In the genomic region with DNA sequence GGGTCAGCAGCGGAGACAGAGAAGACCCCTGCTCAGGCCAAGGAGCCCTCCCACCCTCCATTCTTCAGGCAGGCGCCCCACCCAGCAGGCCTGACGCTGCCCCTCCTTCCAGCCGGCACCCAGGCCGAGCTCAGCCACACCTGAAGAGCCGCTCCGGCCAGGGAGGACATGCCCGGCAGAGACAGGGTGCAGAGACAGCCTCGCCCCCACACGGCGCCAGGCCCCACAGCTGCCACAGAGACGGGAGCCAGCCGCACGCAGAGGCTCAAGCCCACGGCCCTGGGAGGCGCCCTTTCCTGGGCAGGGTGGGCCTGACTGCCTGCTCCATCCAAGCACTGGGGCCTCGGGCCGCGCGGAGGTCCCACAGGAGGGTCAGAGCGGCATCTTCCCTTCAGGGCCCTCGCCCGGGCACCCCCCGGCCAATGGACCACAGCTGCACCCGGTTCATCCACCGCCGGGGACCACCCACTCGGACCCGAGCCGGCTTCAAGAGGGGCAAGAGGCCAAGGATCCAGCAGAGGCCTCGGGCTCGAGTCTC, we compare ENCODE assay signal across 28 cellular contexts. TPM values are rescaled to one million over a fixed set of nuclear protein-coding genes. Genes with fewer than 3 reads are reported as not detected.
A peak's percentile ranks its signal among the peaks of the same experiment; 100 is the strongest.
DNase-seq lines count a peak whose midpoint lies in the region; ATAC-seq and TF ChIP-seq lines count a peak whose summit lies in the region.
"Had no signal": no experiment of that assay in that cellular context is flagged by ENCODE, and none has a peak within 500 bp of the region (broad histone marks: within the 10 kb centered on the region; RNA-seq: fewer than 3 reads in every experiment).

No MANE protein-coding gene starts in this region.

- no peaks in the 10 kb centered on the region for H3K9me3 Mint-ChIP-seq in nephron progenitor cell
- H3K9me3 Mint-ChIP-seq: activated CD4-positive, alpha-beta T cell treated with anti-CD3 and anti-CD28 coated beads, Interleukin-2, amount 10 ng/mL, durations not matched to agents 24 days and 14 days; activated T-cell treated with anti-CD3 and anti-CD28 coated beads, Interleukin-2, amount 50 U/mL, for 4 hours; GM23338; memory B cell had no signal

- peaks cover 23 to 96% (median 90%) of the 10 kb centered on the region in 10 experiments; a peak in 19 of 20 replicates for H3K4me1 ChIP-seq in BLaER1 treated with 17β-estradiol and CSF1 and Interleukin-3, amounts not matched to agents 10 nM and 100 nM
- H3K4me1 ChIP-seq in RWPE2 (ENCODE audit: insufficient read depth, poor library complexity, severe bottlenecking) (no peaks in the 10 kb centered on the region), left ventricle myocardium inferior (peaks cover 14% of the 10 kb centered on the region)
- H3K4me1 ChIP-seq: adrenal gland had no signal

- TF ChIP-seq CTCF in RWPE2 (IDR thresholded peaks at IDR 0.05; ENCODE audit: poor library complexity, severe bottlenecking) (no peak), left ventricle myocardium inferior (IDR thresholded peaks at IDR 0.05; ENCODE audit: borderline replicate concordance) (no peak), nephron progenitor cell (IDR thresholded peaks at IDR 0.05) (no peak)

- H3K27ac Mint-ChIP-seq in nephron progenitor cell: no peak overlapping the region
- H3K27ac Mint-ChIP-seq: activated CD4-positive, alpha-beta T cell treated with anti-CD3 and anti-CD28 coated beads, Interleukin-2, amount 10 ng/mL, durations not matched to agents 24 days and 14 days; brain; GM23338; memory B cell had no signal

- H3K36me3 ChIP-seq in BLaER1 treated with 17β-estradiol and CSF1 and Interleukin-3, amounts not matched to agents 10 nM and 100 nM: no peaks in the 10 kb centered on the region
- no peaks in the 10 kb centered on the region for H3K36me3 ChIP-seq in RWPE2 (ENCODE audit: low read depth)
- H3K36me3 ChIP-seq in left ventricle myocardium inferior: no peaks in the 10 kb centered on the region
- H3K36me3 ChIP-seq: adrenal gland had no signal

- H3K4me3 ChIP-seq in BLaER1 treated with 17β-estradiol and CSF1 and Interleukin-3, amounts not matched to agents 10 nM and 100 nM: peak overlapping the region in 2 of 10 experiments; percentile 32 to 43; a peak in 2 of 20 replicates
- H3K4me3 ChIP-seq in RWPE2 (ENCODE audit: severe bottlenecking) (no peak overlapping the region), left ventricle myocardium inferior (no peak overlapping the region)
- H3K4me3 ChIP-seq: adrenal gland, GM23338 had no signal

- no peak for ATAC-seq in RWPE2 (ENCODE audit: low read depth)
- no peak for ATAC-seq in GM19035 (IDR thresholded peaks at IDR 0.05; ENCODE audit: unreplicated experiment)
- ATAC-seq in GM19395 (IDR thresholded peaks at IDR 0.05; ENCODE audit: unreplicated experiment): no peak
- ATAC-seq: activated T-cell treated with anti-CD3 and anti-CD28 coated beads, Interleukin-2, amount 50 U/mL, for 4 hours; GM23338 had no signal

- peak overlapping the region in 2 of 11 experiments; percentile 13 to 55; a peak in 1 of 22 replicates for H3K27ac ChIP-seq in BLaER1 treated with 17β-estradiol and CSF1 and Interleukin-3, amounts not matched to agents 10 nM and 100 nM
- no peak overlapping the region for H3K27ac ChIP-seq in RWPE2 (ENCODE audit: poor library complexity, severe bottlenecking)
- H3K27ac ChIP-seq in left ventricle myocardium inferior (replicated peaks): no peak overlapping the region
- H3K27ac ChIP-seq: adrenal gland, C4-2B, RWPE1, VCaP had no signal

- no peaks in the 10 kb centered on the region for H3K9me3 ChIP-seq in BLaER1 treated with 17β-estradiol and CSF1 and Interleukin-3, amounts not matched to agents 10 nM and 100 nM (replicated peaks in 1 of 11)
- no peaks in the 10 kb centered on the region for H3K9me3 ChIP-seq in RWPE2 (ENCODE audit: severe bottlenecking)
- peaks cover 4% of the 10 kb centered on the region for H3K9me3 ChIP-seq in left ventricle myocardium inferior (replicated peaks)
- H3K9me3 ChIP-seq: adrenal gland had no signal

- no peaks in the 10 kb centered on the region for H3K36me3 Mint-ChIP-seq in nephron progenitor cell (ENCODE audit: low read depth)
- H3K36me3 Mint-ChIP-seq: brain had no signal

- peaks cover 0 to 36% (median 11%) of the 10 kb centered on the region in 11 experiments; a peak in 12 of 22 replicates for H4K20me1 ChIP-seq in BLaER1 treated with 17β-estradiol and CSF1 and Interleukin-3, amounts not matched to agents 10 nM and 100 nM

- intact Hi-C loops in left ventricle myocardium inferior (cut with micrococcal nuclease): no loop called here

- H3K9ac ChIP-seq in BLaER1 treated with 17β-estradiol and CSF1 and Interleukin-3, amounts not matched to agents 10 nM and 100 nM: peak overlapping the region in 6 of 11 experiments; percentile 10 to 65 (median 36); a peak in 8 of 22 replicates

- peaks cover 0 to 85% (median 12%) of the 10 kb centered on the region in 11 experiments; a peak in 15 of 22 replicates for H3K27me3 ChIP-seq in BLaER1 treated with 17β-estradiol and CSF1 and Interleukin-3, amounts not matched to agents 10 nM and 100 nM
- H3K27me3 ChIP-seq in RWPE2 (ENCODE audit: insufficient read depth, poor library complexity, severe bottlenecking) (no peaks in the 10 kb centered on the region), left ventricle myocardium inferior (ENCODE audit: low read depth) (peaks cover 95% of the 10 kb centered on the region)

- H3K27me3 Mint-ChIP-seq in nephron progenitor cell (ENCODE audit: low read depth, poor library complexity): peaks cover 40% of the 10 kb centered on the region

- peak; percentile 67 for DNase-seq in RWPE2 (ENCODE audit: low spot score)
- DNase-seq in left ventricle myocardium inferior: peak; percentile 7
- DNase-seq in nephron progenitor cell: peak; percentile 1
- no peak for DNase-seq in kidney glomerular epithelial cell (lab: John Stamatoyannopoulos, UW)
- DNase-seq: activated CD4-positive, alpha-beta T cell treated with anti-CD3 and anti-CD28 coated beads, Interleukin-2, amount 10 ng/mL, durations not matched to agents 24 days and 14 days; activated naive CD4-positive, alpha-beta T cell; activated T-cell treated with anti-CD3 and anti-CD28 coated beads, Interleukin-2, amount 50 U/mL, for 4 hours; Calu3; DND-41; Karpas-422; NCI-H1417 treated with DMSO at 0.1 percent for 48 hours; NCI-H510A; nucleus accumbens; small intestine; trophoblast cell had no signal

- H3K4me1 Mint-ChIP-seq in nephron progenitor cell: peaks cover 34% of the 10 kb centered on the region

- H3K4me3 Mint-ChIP-seq in nephron progenitor cell: no peak overlapping the region
- H3K4me3 Mint-ChIP-seq: activated CD4-positive, alpha-beta T cell treated with anti-CD3 and anti-CD28 coated beads, Interleukin-2, amount 10 ng/mL, durations not matched to agents 24 days and 14 days; activated T-cell treated with anti-CD3 and anti-CD28 coated beads, Interleukin-2, amount 50 U/mL, for 4 hours; brain; GM23338; memory B cell had no signal

- H3K4me2 ChIP-seq in BLaER1 treated with 17β-estradiol and CSF1 and Interleukin-3, amounts not matched to agents 10 nM and 100 nM: peak overlapping the region; percentile 6 to 97 (median 88); a peak in 20 of 22 replicates
- H3K4me2 ChIP-seq: GM23338 had no signal

RNA-seq across cellular contexts. Expression of gene TTLL10, which starts 5.2 kb away (rescaled TPM):
- total RNA-seq in left ventricle myocardium inferior: not detected
- total RNA-seq: activated CD4-positive, alpha-beta T cell treated with anti-CD3 and anti-CD28 coated beads, Interleukin-2, amount 10 ng/mL, durations not matched to agents 24 days and 14 days; activated CD8-positive, alpha-beta memory T cell treated with anti-CD3 and anti-CD28 coated beads for 36 hours; activated T-cell treated with anti-CD3 and anti-CD28 coated beads, Interleukin-2, amount 50 U/mL, for 4 hours; adrenal gland; kidney epithelial cell had no signal

RNA-seq across cellular contexts. Expression of gene TNFRSF18, which starts 27.5 kb away (rescaled TPM):
- not detected for total RNA-seq in left ventricle myocardium inferior
- total RNA-seq: Calu3, cerebellum had no signal

RNA-seq across cellular contexts. Expression of gene TNFRSF4, which starts 35.1 kb away (rescaled TPM):
- 2.2 TPM for total RNA-seq in left ventricle myocardium inferior
- total RNA-seq: Calu3, cerebellum, GM23338 had no signal

RNA-seq across cellular contexts. Expression of gene SDF4, which starts 52.9 kb away (rescaled TPM):
- total RNA-seq in left ventricle myocardium inferior: 114 TPM

RNA-seq across cellular contexts. Expression of gene B3GALT6, which starts 53.2 kb away (rescaled TPM):
- 7.9 TPM for total RNA-seq in left ventricle myocardium inferior
